ENCODE assay signal across 8 cellular contexts in the genomic region with DNA sequence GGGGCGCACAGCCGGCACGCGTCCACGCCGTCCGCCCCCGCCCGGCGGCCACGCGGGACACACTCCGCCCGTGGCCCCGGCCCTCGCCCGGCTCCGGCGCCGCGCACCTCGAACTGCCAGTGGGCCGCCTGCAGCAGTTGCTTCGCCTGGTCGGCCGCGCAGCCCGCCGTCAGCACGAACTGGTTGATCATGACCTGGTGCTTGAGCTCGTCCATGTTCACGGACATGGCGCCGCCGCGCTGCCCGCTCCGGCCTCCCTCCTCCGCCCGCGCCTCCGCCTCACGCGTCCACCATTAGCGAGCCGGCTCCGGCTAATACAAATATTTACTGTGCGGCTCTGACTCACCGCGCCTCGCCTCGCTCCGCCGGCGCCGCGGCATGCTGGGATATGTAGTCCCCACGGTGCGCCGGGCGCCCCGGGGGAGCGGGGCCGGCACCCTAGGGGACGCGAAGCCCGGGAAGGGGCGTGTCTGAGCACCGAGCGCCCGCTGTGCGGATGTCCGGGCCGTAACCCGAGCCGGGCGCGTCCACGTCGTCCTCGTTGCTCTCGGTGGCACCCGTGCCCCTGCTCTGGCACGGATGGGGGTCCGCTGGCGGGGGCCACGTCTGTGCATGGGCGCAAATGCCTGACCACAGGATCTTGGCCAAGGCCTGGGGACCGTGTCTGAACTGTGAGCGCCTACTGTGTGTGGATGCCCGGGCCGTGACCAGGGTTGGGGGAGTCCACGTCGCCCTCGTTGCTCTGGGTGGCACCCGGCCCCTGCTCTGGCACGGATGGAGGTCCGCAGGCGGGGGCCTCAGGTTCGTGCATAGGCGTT. TPM values are rescaled to one million over a fixed set of nuclear protein-coding genes. Genes with fewer than 3 reads are reported as not detected.
A peak's percentile ranks its signal among the peaks of the same experiment; 100 is the strongest.
DNase-seq lines count a peak whose midpoint lies in the region; ATAC-seq and TF ChIP-seq lines count a peak whose summit lies in the region.

Gene UBALD1, minus strand, starts transcription at position 318 of the 818 bp plus-strand sequence. Its CDS starts 91 bp downstream, at position 227.

- peak; percentile 89 for DNase-seq in Daoy (ENCODE audit: low read depth)
- DNase-seq in KG1 (lab: John Stamatoyannopoulos, UW): peak; percentile 20
- peak; percentile 89 for DNase-seq in RWPE2 (ENCODE audit: low spot score)
- DNase-seq in fibroblast of peridontal ligament (ENCODE audit: extremely low read depth): peak; percentile 76
- DNase-seq in natural killer cell treated with Interleukin-12 subunit alpha and Interleukin-12 subunit beta and Interleukin-15 and Interleukin-18, amount 100 ng/mL, for 72 hours (ENCODE audit: low spot score): peak; percentile 88

- H3K4me3 ChIP-seq in RWPE2 (ENCODE audit: severe bottlenecking): peak within 1 kb of the TSS; percentile 93

- H3K9me3 Mint-ChIP-seq in activated T-helper 17 cell treated with anti-CD3 and anti-CD28 coated beads, Interleukin-2, amount 50 U/mL, for 72 hours: no peaks in the 10 kb centered on the region
- no peaks in the 10 kb centered on the region for H3K9me3 Mint-ChIP-seq in natural killer cell treated with Interleukin-12 subunit alpha and Interleukin-12 subunit beta and Interleukin-15 and Interleukin-18, amount 100 ng/mL, for 72 hours
- no peaks in the 10 kb centered on the region for H3K9me3 Mint-ChIP-seq in stimulated activated naive CD8-positive, alpha-beta T cell treated with anti-CD3 and anti-CD28 coated beads, Interleukin-15, Interleukin-2, amounts not matched to agents 100 ng/mL and 50 ng/mL, for 24 hours

- H3K4me1 ChIP-seq in RWPE2 (ENCODE audit: insufficient read depth, poor library complexity, severe bottlenecking): peaks cover 22% of the 10 kb centered on the region

- ATAC-seq in GM21786 (IDR thresholded peaks at IDR 0.05; ENCODE audit: unreplicated experiment): peak; percentile 49
- ATAC-seq in RWPE2 (ENCODE audit: low read depth): peak; percentile 70
- ATAC-seq in activated T-helper 17 cell treated with anti-CD3 and anti-CD28 coated beads, Interleukin-2, amount 50 U/mL, for 72 hours (replicated peaks): peak; percentile 61
- peak; percentile 75 to 76 for ATAC-seq in natural killer cell treated with Interleukin-12 subunit alpha and Interleukin-12 subunit beta and Interleukin-15 and Interleukin-18, amount 100 ng/mL, for 72 hours

- peak within 1 kb of the TSS; percentile 86 for H3K4me3 Mint-ChIP-seq in activated T-helper 17 cell treated with anti-CD3 and anti-CD28 coated beads, Interleukin-2, amount 50 U/mL, for 72 hours
- peak within 1 kb of the TSS; percentile 95 for H3K4me3 Mint-ChIP-seq in natural killer cell treated with Interleukin-12 subunit alpha and Interleukin-12 subunit beta and Interleukin-15 and Interleukin-18, amount 100 ng/mL, for 72 hours
- peak within 1 kb of the TSS; percentile 88 for H3K4me3 Mint-ChIP-seq in stimulated activated naive CD8-positive, alpha-beta T cell treated with anti-CD3 and anti-CD28 coated beads, Interleukin-15, Interleukin-2, amounts not matched to agents 100 ng/mL and 50 ng/mL, for 24 hours

- H3K4me1 Mint-ChIP-seq in activated T-helper 17 cell treated with anti-CD3 and anti-CD28 coated beads, Interleukin-2, amount 50 U/mL, for 72 hours: peaks cover 4% of the 10 kb centered on the region
- H3K4me1 Mint-ChIP-seq in natural killer cell treated with Interleukin-12 subunit alpha and Interleukin-12 subunit beta and Interleukin-15 and Interleukin-18, amount 100 ng/mL, for 72 hours (ENCODE audit: low read depth in 2 of 2): peaks cover 14 to 19% of the 10 kb centered on the region in 2 donors
- peaks cover 25% of the 10 kb centered on the region for H3K4me1 Mint-ChIP-seq in stimulated activated naive CD8-positive, alpha-beta T cell treated with anti-CD3 and anti-CD28 coated beads, Interleukin-15, Interleukin-2, amounts not matched to agents 100 ng/mL and 50 ng/mL, for 24 hours (ENCODE audit: low read depth)

- H3K36me3 ChIP-seq in RWPE2 (ENCODE audit: low read depth): no peaks in the 10 kb centered on the region

- TF ChIP-seq CTCF in RWPE2 (IDR thresholded peaks at IDR 0.05; ENCODE audit: poor library complexity, severe bottlenecking): no peak

- peak within 1 kb of the TSS; percentile 89 for H3K27ac Mint-ChIP-seq in activated T-helper 17 cell treated with anti-CD3 and anti-CD28 coated beads, Interleukin-2, amount 50 U/mL, for 72 hours
- H3K27ac Mint-ChIP-seq in natural killer cell treated with Interleukin-12 subunit alpha and Interleukin-12 subunit beta and Interleukin-15 and Interleukin-18, amount 100 ng/mL, for 72 hours: peak within 1 kb of the TSS; percentile 94 to 95
- peak within 1 kb of the TSS; percentile 93 for H3K27ac Mint-ChIP-seq in stimulated activated naive CD8-positive, alpha-beta T cell treated with anti-CD3 and anti-CD28 coated beads, Interleukin-15, Interleukin-2, amounts not matched to agents 100 ng/mL and 50 ng/mL, for 24 hours

- H3K9me3 ChIP-seq in RWPE2 (ENCODE audit: severe bottlenecking): no peaks in the 10 kb centered on the region

- H3K27me3 ChIP-seq in RWPE2 (ENCODE audit: insufficient read depth, poor library complexity, severe bottlenecking): no peaks in the 10 kb centered on the region

- H3K27ac ChIP-seq in RWPE2 (ENCODE audit: poor library complexity, severe bottlenecking): peak within 1 kb of the TSS; percentile 64

- no peaks in the 10 kb centered on the region for H3K27me3 Mint-ChIP-seq in activated T-helper 17 cell treated with anti-CD3 and anti-CD28 coated beads, Interleukin-2, amount 50 U/mL, for 72 hours
- H3K27me3 Mint-ChIP-seq in natural killer cell treated with Interleukin-12 subunit alpha and Interleukin-12 subunit beta and Interleukin-15 and Interleukin-18, amount 100 ng/mL, for 72 hours: no peaks in the 10 kb centered on the region
- H3K27me3 Mint-ChIP-seq in stimulated activated naive CD8-positive, alpha-beta T cell treated with anti-CD3 and anti-CD28 coated beads, Interleukin-15, Interleukin-2, amounts not matched to agents 100 ng/mL and 50 ng/mL, for 24 hours: no peaks in the 10 kb centered on the region

- H3K36me3 Mint-ChIP-seq in activated T-helper 17 cell treated with anti-CD3 and anti-CD28 coated beads, Interleukin-2, amount 50 U/mL, for 72 hours (ENCODE audit: low read depth): no peaks in the 10 kb centered on the region
- no peaks in the 10 kb centered on the region for H3K36me3 Mint-ChIP-seq in natural killer cell treated with Interleukin-12 subunit alpha and Interleukin-12 subunit beta and Interleukin-15 and Interleukin-18, amount 100 ng/mL, for 72 hours
- H3K36me3 Mint-ChIP-seq in stimulated activated naive CD8-positive, alpha-beta T cell treated with anti-CD3 and anti-CD28 coated beads, Interleukin-15, Interleukin-2, amounts not matched to agents 100 ng/mL and 50 ng/mL, for 24 hours (ENCODE audit: low read depth): no peaks in the 10 kb centered on the region

RNA-seq across cellular contexts. Expression of gene UBALD1, which starts in this region (rescaled TPM):
- total RNA-seq in Daoy (2014; rRNA removed; shearing (Covaris generic)): 10.2 and 16.3 TPM in 2 replicates
- 10 to 100 TPM; 16.6 to 24.5 TPM for total RNA-seq in activated T-helper 17 cell treated with anti-CD3 and anti-CD28 coated beads, Interleukin-2, amount 50 U/mL, for 72 hours
- 10 to 100 TPM; 17.4 to 27.9 TPM for total RNA-seq in natural killer cell treated with Interleukin-12 subunit alpha and Interleukin-12 subunit beta and Interleukin-15 and Interleukin-18, amount 100 ng/mL, for 72 hours

Comparison
In these comparisons a context has a peak if more than half of its experiments do, and no peak if none do; other contexts are left out.
1. Peak in every context shown above with its lines: DNase-seq, ATAC-seq, H3K4me3 ChIP-seq and H3K27ac ChIP-seq.
2. DNase-seq: peak in every context shown above with its lines; median percentile 89 in Daoy; 89 in RWPE2; 88 in natural killer cell treated with Interleukin-12 subunit alpha and Interleukin-12 subunit beta and Interleukin-15 and Interleukin-18, amount 100 ng/mL, for 72 hours; 76 in fibroblast of peridontal ligament; 20 in KG1.